In genomic region chr5:141389153-141390042, GRCh38 we compare ENCODE assay signal across 15 cellular contexts. TPM values are rescaled to one million over a fixed set of nuclear protein-coding genes. Genes with fewer than 3 reads are reported as not detected.
DNase-seq lines count a peak whose midpoint lies in the region; ATAC-seq and TF ChIP-seq lines count a peak whose summit lies in the region.
"Had no signal": no experiment of that assay in that cellular context is flagged by ENCODE, and none has a peak within 500 bp of the region (broad histone marks: within the 10 kb centered on the region; RNA-seq: fewer than 3 reads in every experiment).

No MANE protein-coding gene starts in this region.

- no peak overlapping the region for H3K9ac ChIP-seq in adipocyte (ENCODE audit: low read length)
- no peak overlapping the region for H3K9ac ChIP-seq in stomach smooth muscle (ENCODE audit: low read length in 2 of 2)

- H3K27me3 ChIP-seq in adipocyte (replicated peaks; ENCODE audit: control insufficient read depth, insufficient read depth, low read length) (no peaks in the 10 kb centered on the region), stomach smooth muscle (ENCODE audit: control insufficient read depth in 1 of 2, insufficient read depth in 2 of 2, low read length in 2 of 2) (peaks cover 0 to 3% of the 10 kb centered on the region in 2 donors)

- H3K36me3 Mint-ChIP-seq in HFFc6 (ENCODE audit: low read depth) (peaks cover 59% of the 10 kb centered on the region), nephron progenitor cell (ENCODE audit: low read depth) (peaks cover 72% of the 10 kb centered on the region)

- H3K9me3 Mint-ChIP-seq in HFFc6 (peaks cover 73% of the 10 kb centered on the region), nephron progenitor cell (peaks cover 96% of the 10 kb centered on the region)

- H3K27me3 Mint-ChIP-seq in HFFc6 (ENCODE audit: insufficient read depth) (no peaks in the 10 kb centered on the region; the same call in 1 of the 2 replicates), nephron progenitor cell (ENCODE audit: low read depth, poor library complexity) (peaks cover 3% of the 10 kb centered on the region)

- ATAC-seq in GM21737 (IDR thresholded peaks at IDR 0.05; ENCODE audit: unreplicated experiment) (no peak), HG03565 (IDR thresholded peaks at IDR 0.05; ENCODE audit: unreplicated experiment) (no peak)

- TF ChIP-seq CTCF in HFFc6 (IDR thresholded peaks at IDR 0.05), result no peak
- no peak for TF ChIP-seq CTCF in nephron progenitor cell (IDR thresholded peaks at IDR 0.05)

- H3K4me1 Mint-ChIP-seq in HFFc6 (ENCODE audit: low read depth) (peaks cover 21% of the 10 kb centered on the region), nephron progenitor cell (no peaks in the 10 kb centered on the region)

- no peak overlapping the region for H3K27ac ChIP-seq in stomach smooth muscle (ENCODE audit: low read length)

- DNase-seq in HFFc6 (no peak), adipocyte (ENCODE audit: low read depth) (no peak), nephron progenitor cell (no peak), NCI-H748 (lab: John Stamatoyannopoulos, UW; ENCODE audit: unreplicated experiment) (no peak)
- DNase-seq: AML-193, COR-L47, GF-D8, NCI-H1092, NCI-H146, NCI-H2081, Right ventricle myocardium superior had no signal

- H3K27ac Mint-ChIP-seq in HFFc6, result no peak overlapping the region
- H3K27ac Mint-ChIP-seq in nephron progenitor cell, result peak overlapping the region; percentile 72

- H3K4me3 ChIP-seq in adipocyte (ENCODE audit: low read length) (peak overlapping the region; percentile 55), stomach smooth muscle (ENCODE audit: low read length in 2 of 2) (peak overlapping the region; percentile 29 to 38)

- H3K4me1 ChIP-seq in adipocyte (ENCODE audit: control insufficient read depth, insufficient read depth, low read length) (no peaks in the 10 kb centered on the region), stomach smooth muscle (ENCODE audit: control insufficient read depth, insufficient read depth, low read length) (no peaks in the 10 kb centered on the region)

- peak overlapping the region; percentile 51; the same call in 1 of the 2 replicates for H3K4me3 Mint-ChIP-seq in HFFc6
- peak overlapping the region; percentile 35 for H3K4me3 Mint-ChIP-seq in nephron progenitor cell

- H3K9me3 ChIP-seq in adipocyte (ENCODE audit: control insufficient read depth, low read length) (peaks cover 65% of the 10 kb centered on the region), stomach smooth muscle (ENCODE audit: control insufficient read depth in 2 of 2, low read length in 2 of 2) (peaks cover 49 to 75% of the 10 kb centered on the region in 2 donors)

- H3K36me3 ChIP-seq in adipocyte (ENCODE audit: control insufficient read depth, insufficient read depth, low read length, severe bottlenecking) (no peaks in the 10 kb centered on the region), stomach smooth muscle (ENCODE audit: control insufficient read depth in 2 of 2, insufficient read depth in 2 of 2, low read length in 2 of 2) (peaks cover 0 to 3% of the 10 kb centered on the region in 2 donors)

RNA-seq across cellular contexts. Expression of gene PCDHGB4, which starts 1.9 kb away (rescaled TPM):
- total RNA-seq in HFFc6 (2021; fragmentation: NEBNext Ultra II Directional; extraction: Animal tissue kit (Norgen Biotek cat#: 25700)), result 10 to 100 TPM in 4 of 6 experiments, 1 to 10 TPM in 2; 2.4 to 19.6 (median 16.6) TPM

RNA-seq across cellular contexts. Expression of gene PCDHGA8, which starts 3.0 kb away (rescaled TPM):
- 1 to 10 TPM in 1 of 6 experiments, under 1 TPM in 5; 0.52 to 1.0 (median 0.90) TPM for total RNA-seq in HFFc6 (2021; fragmentation: NEBNext Ultra II Directional; extraction: Animal tissue kit (Norgen Biotek cat#: 25700))

RNA-seq across cellular contexts. Expression of gene PCDHGA7, which starts 6.9 kb away (rescaled TPM):
- 10 to 100 TPM in 4 of 6 experiments, 1 to 10 TPM in 2; 2.4 to 12.5 (median 11.6) TPM for total RNA-seq in HFFc6 (2021; fragmentation: NEBNext Ultra II Directional; extraction: Animal tissue kit (Norgen Biotek cat#: 25700))

RNA-seq across cellular contexts. Expression of gene PCDHGB5, which starts 8.3 kb away (rescaled TPM):
- 10 to 100 TPM in 2 of 6 experiments, 1 to 10 TPM in 4; 8.8 to 14.6 (median 9.6) TPM for total RNA-seq in HFFc6 (2021; fragmentation: NEBNext Ultra II Directional; extraction: Animal tissue kit (Norgen Biotek cat#: 25700))
- total RNA-seq: Daoy had no signal

RNA-seq across cellular contexts. Expression of gene PCDHGA9, which starts 13.2 kb away (rescaled TPM):
- total RNA-seq in HFFc6 (2021; fragmentation: NEBNext Ultra II Directional; extraction: Animal tissue kit (Norgen Biotek cat#: 25700)), result 1 to 10 TPM in 2 of 6 experiments, under 1 TPM in 4; 0.69 to 1.6 (median 0.88) TPM
